21 cellular contexts compared by ENCODE assay signal in the genomic region with DNA sequence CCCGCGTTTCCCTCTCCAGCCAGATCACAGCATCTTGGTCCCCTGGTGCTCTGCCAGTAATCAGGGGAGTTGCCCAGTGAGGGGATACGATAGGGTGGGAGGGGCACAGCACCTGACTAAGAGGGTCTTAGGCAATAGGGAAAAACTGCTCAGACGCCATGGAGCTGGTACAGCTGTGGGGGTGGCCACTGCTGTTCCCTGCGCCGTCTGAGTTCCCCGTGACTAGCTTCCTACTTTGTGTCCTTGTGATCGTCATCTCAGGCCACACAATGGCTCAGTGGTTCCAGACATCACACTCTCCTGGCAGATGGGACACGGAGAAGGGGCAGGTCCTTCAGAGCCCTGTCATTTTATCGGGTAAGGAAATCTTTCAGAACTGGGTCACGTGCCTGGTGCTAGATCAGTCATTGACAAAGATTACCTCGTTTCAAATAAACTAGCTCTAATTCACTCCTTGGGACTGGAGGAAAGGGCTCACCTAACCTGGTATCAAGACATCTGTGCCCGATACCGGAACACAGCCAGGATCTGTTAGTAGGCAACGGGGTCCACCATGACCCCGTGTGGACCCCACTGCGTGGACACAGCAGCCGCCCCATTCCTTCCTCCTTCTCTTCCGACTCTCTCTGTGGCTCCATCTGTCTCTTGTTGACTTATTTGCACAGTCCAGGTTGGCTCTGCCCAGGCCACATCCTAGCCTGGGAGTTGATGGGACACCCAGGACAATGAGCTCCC.
"Had no signal": no experiment of that assay in that cellular context is flagged by ENCODE, and none has a peak within 500 bp of the region (broad histone marks: within the 10 kb centered on the region; RNA-seq: fewer than 3 reads in every experiment).

No MANE protein-coding gene starts in this region.

- H3K4me3 Mint-ChIP-seq: activated CD8-positive, alpha-beta T cell treated with anti-CD3 and anti-CD28 coated beads, Interleukin-2, amount 10 ng/mL, durations not matched to agents 7 days and 5 days; activated naive CD8-positive, alpha-beta T cell treated with anti-CD3 and anti-CD28 coated beads, Interleukin-2, amount 50 U/mL, for 24 hours; brain; T-helper 2 cell treated with Interferon-gamma antibody and Interleukin-4, amounts not matched to agents 5 μg/mL and 100 μg/mL, for 36 hours had no signal

- DNase-seq: activated CD4-positive, alpha-beta T cell treated with anti-CD3 and anti-CD28 coated beads for 4 hours; activated CD8-positive, alpha-beta T cell treated with anti-CD3 and anti-CD28 coated beads, Interleukin-2, amount 10 ng/mL, durations not matched to agents 7 days and 5 days; activated naive CD4-positive, alpha-beta T cell treated with Interleukin-2 at 50 U/mL for 16 hours; activated naive CD8-positive, alpha-beta T cell treated with anti-CD3 and anti-CD28 coated beads, Interleukin-2, amount 50 U/mL, for 24 hours; amniotic stem cell; IMR-90; Kasumi-1; KBM-7; NCI-H1105 treated with DMSO at 0.1 percent for 48 hours; NCI-H1436 treated with DMSO at 0.1 percent for 48 hours; NCI-H187; NCI-H2081; NCI-H510A treated with DMSO at 0.1 percent for 48 hours; Right ventricle myocardium superior; SJCRH30; SK-N-SH; SW 1271 had no signal

- ATAC-seq: activated CD4-positive, CD25-positive, alpha-beta regulatory T cell treated with anti-CD3 and anti-CD28 coated beads, Interleukin-2, amount 50 U/mL, for 24 hours; activated CD8-positive, alpha-beta T cell treated with anti-CD3 and anti-CD28 coated beads, Interleukin-2, amount 10 ng/mL, durations not matched to agents 7 days and 5 days; activated naive CD4-positive, alpha-beta T cell treated with anti-CD3 and anti-CD28 coated beads, Interleukin-2, amount 50 U/mL, for 72 hours; activated naive CD8-positive, alpha-beta T cell treated with anti-CD3 and anti-CD28 coated beads, Interleukin-2, amount 50 U/mL, for 24 hours had no signal

- H3K4me1 Mint-ChIP-seq: activated naive CD8-positive, alpha-beta T cell treated with anti-CD3 and anti-CD28 coated beads, Interleukin-2, amount 50 U/mL, for 24 hours had no signal

- H3K27ac Mint-ChIP-seq: activated CD8-positive, alpha-beta T cell treated with anti-CD3 and anti-CD28 coated beads, Interleukin-2, amount 10 ng/mL, durations not matched to agents 7 days and 5 days; activated naive CD4-positive, alpha-beta T cell treated with anti-CD3 and anti-CD28 coated beads, Interleukin-2, amount 50 U/mL, for 72 hours; activated naive CD8-positive, alpha-beta T cell treated with anti-CD3 and anti-CD28 coated beads, Interleukin-2, amount 50 U/mL, for 24 hours; T-helper 2 cell treated with Interferon-gamma antibody and Interleukin-4, amounts not matched to agents 5 μg/mL and 100 μg/mL, for 36 hours had no signal

- H3K36me3 Mint-ChIP-seq: activated naive CD4-positive, alpha-beta T cell treated with anti-CD3 and anti-CD28 coated beads, Interleukin-2, amount 50 U/mL, for 72 hours; brain had no signal

- H3K9me3 Mint-ChIP-seq: activated naive CD4-positive, alpha-beta T cell treated with anti-CD3 and anti-CD28 coated beads, Interleukin-2, amount 50 U/mL, for 72 hours; activated naive CD8-positive, alpha-beta T cell treated with anti-CD3 and anti-CD28 coated beads, Interleukin-2, amount 50 U/mL, for 24 hours; T-helper 2 cell treated with Interferon-gamma antibody and Interleukin-4, amounts not matched to agents 5 μg/mL and 100 μg/mL, for 36 hours had no signal
